Comparison of ENCODE assay signal across 9 cellular contexts in genomic region chr1:150573648-150574071, GRCh38. TPM values are rescaled to one million over a fixed set of nuclear protein-coding genes. Genes with fewer than 3 reads are reported as not detected.
A peak's percentile ranks its signal among the peaks of the same experiment; 100 is the strongest.
DNase-seq lines count a peak whose midpoint lies in the region; ATAC-seq and TF ChIP-seq lines count a peak whose summit lies in the region.
"Not testable (repeated sequence)": the region's sequence is repeated elsewhere in the genome, so short reads cannot be mapped to it uniquely, and the experiment has no call there.
"Had no signal": no experiment of that assay in that cellular context is flagged by ENCODE, and none has a peak within 500 bp of the region (broad histone marks: within the 10 kb centered on the region; RNA-seq: fewer than 3 reads in every experiment).

No MANE protein-coding gene starts in this region.

- peaks cover 59% of the 10 kb centered on the region for H3K4me1 Mint-ChIP-seq in T-helper 2 cell treated with Interferon-gamma antibody and Interleukin-4, amounts not matched to agents 5 μg/mL and 100 μg/mL, for 36 hours (ENCODE audit: low read depth)
- peaks cover 59% of the 10 kb centered on the region for H3K4me1 Mint-ChIP-seq in activated naive CD4-positive, alpha-beta T cell treated with anti-CD3 and anti-CD28 coated beads for 36 hours (ENCODE audit: low read depth)
- peaks cover 57% of the 10 kb centered on the region for H3K4me1 Mint-ChIP-seq in dendritic cell treated with granulocyte-macrophage colony-stimulating factor and Interleukin-4, amounts not matched to agents 40 ng/mL and 50 ng/mL, for 4 days (ENCODE audit: low read depth)
- peaks cover 27 to 76% (median 58%) of the 10 kb centered on the region in 4 donors for H3K4me1 Mint-ChIP-seq in naive thymus-derived CD8-positive, alpha-beta T cell
- H3K4me1 Mint-ChIP-seq in stimulated activated effector memory CD8-positive, alpha-beta T cell treated with anti-CD3 and anti-CD28 coated beads, Interleukin-12 subunit alpha, Interleukin-12 subunit beta, amount 100 ng/mL, for 72 hours = peaks cover 54% of the 10 kb centered on the region

- H3K4me3 Mint-ChIP-seq in T-helper 2 cell treated with Interferon-gamma antibody and Interleukin-4, amounts not matched to agents 5 μg/mL and 100 μg/mL, for 36 hours = peak overlapping the region; percentile 80
- peak overlapping the region; percentile 90 for H3K4me3 Mint-ChIP-seq in activated naive CD4-positive, alpha-beta T cell treated with anti-CD3 and anti-CD28 coated beads for 36 hours
- H3K4me3 Mint-ChIP-seq in dendritic cell treated with granulocyte-macrophage colony-stimulating factor and Interleukin-4, amounts not matched to agents 40 ng/mL and 50 ng/mL, for 4 days = peak overlapping the region; percentile 56
- peak overlapping the region; percentile 77 to 99 (median 96) for H3K4me3 Mint-ChIP-seq in naive thymus-derived CD8-positive, alpha-beta T cell
- H3K4me3 Mint-ChIP-seq in stimulated activated effector memory CD8-positive, alpha-beta T cell treated with anti-CD3 and anti-CD28 coated beads, Interleukin-12 subunit alpha, Interleukin-12 subunit beta, amount 100 ng/mL, for 72 hours = peak overlapping the region; percentile 88

- H3K27me3 ChIP-seq in HUES48 (ENCODE audit: control insufficient read depth, insufficient read depth, low read length); right cardiac atrium (ENCODE audit: control insufficient read depth, insufficient read depth): not testable (repeated sequence)

- not testable (repeated sequence) for TF ChIP-seq CTCF in AG10803 (conservative IDR thresholded peaks at IDR 0.05; ENCODE audit: low read length)

- ATAC-seq in right cardiac atrium; naive thymus-derived CD8-positive, alpha-beta T cell; stimulated activated effector memory CD8-positive, alpha-beta T cell treated with anti-CD3 and anti-CD28 coated beads, Interleukin-12 subunit alpha, Interleukin-12 subunit beta, amount 100 ng/mL, for 72 hours: not testable (repeated sequence)

- peak; percentile 31 for DNase-seq in AG10803 (ENCODE audit: low read depth)
- DNase-seq in T-helper 2 cell treated with Interferon-gamma antibody and Interleukin-4, amounts not matched to agents 5 μg/mL and 100 μg/mL, for 36 hours (ENCODE audit: low spot score); right cardiac atrium; naive thymus-derived CD8-positive, alpha-beta T cell: not testable (repeated sequence)
- DNase-seq in activated naive CD4-positive, alpha-beta T cell treated with anti-CD3 and anti-CD28 coated beads for 36 hours = peak; percentile 71
- DNase-seq in stimulated activated effector memory CD8-positive, alpha-beta T cell treated with anti-CD3 and anti-CD28 coated beads, Interleukin-12 subunit alpha, Interleukin-12 subunit beta, amount 100 ng/mL, for 72 hours (ENCODE audit: low spot score in 2 of 2) = peak in 1 of 2 donors; percentile 56

- H3K9me3 Mint-ChIP-seq in T-helper 2 cell treated with Interferon-gamma antibody and Interleukin-4, amounts not matched to agents 5 μg/mL and 100 μg/mL, for 36 hours; activated naive CD4-positive, alpha-beta T cell treated with anti-CD3 and anti-CD28 coated beads for 36 hours; dendritic cell treated with granulocyte-macrophage colony-stimulating factor and Interleukin-4, amounts not matched to agents 40 ng/mL and 50 ng/mL, for 4 days; naive thymus-derived CD8-positive, alpha-beta T cell; stimulated activated effector memory CD8-positive, alpha-beta T cell treated with anti-CD3 and anti-CD28 coated beads, Interleukin-12 subunit alpha, Interleukin-12 subunit beta, amount 100 ng/mL, for 72 hours: not testable (repeated sequence)

- H3K4me1 ChIP-seq in HUES48 (ENCODE audit: control insufficient read depth, insufficient read depth, low read length) (peaks cover 53% of the 10 kb centered on the region), right cardiac atrium (ENCODE audit: control insufficient read depth, insufficient read depth, low read length) (peaks cover 21% of the 10 kb centered on the region)

- not testable (repeated sequence) for H3K27me3 Mint-ChIP-seq in T-helper 2 cell treated with Interferon-gamma antibody and Interleukin-4, amounts not matched to agents 5 μg/mL and 100 μg/mL, for 36 hours (ENCODE audit: low read depth); activated naive CD4-positive, alpha-beta T cell treated with anti-CD3 and anti-CD28 coated beads for 36 hours (ENCODE audit: low read depth); dendritic cell treated with granulocyte-macrophage colony-stimulating factor and Interleukin-4, amounts not matched to agents 40 ng/mL and 50 ng/mL, for 4 days; naive thymus-derived CD8-positive, alpha-beta T cell

- CTCF ChIA-PET in activated naive CD4-positive, alpha-beta T cell treated with anti-CD3 and anti-CD28 coated beads for 36 hours (lab: Charles Lee) = interaction anchor here (9.5 kb wide), 1 partner anchor 11 kb away, joined by 156 read pairs; no protein-coding TSS in a partner anchor

- H3K27ac Mint-ChIP-seq in T-helper 2 cell treated with Interferon-gamma antibody and Interleukin-4, amounts not matched to agents 5 μg/mL and 100 μg/mL, for 36 hours = peak overlapping the region; percentile 81
- H3K27ac Mint-ChIP-seq in activated naive CD4-positive, alpha-beta T cell treated with anti-CD3 and anti-CD28 coated beads for 36 hours = peak overlapping the region; percentile 96
- H3K27ac Mint-ChIP-seq in dendritic cell treated with granulocyte-macrophage colony-stimulating factor and Interleukin-4, amounts not matched to agents 40 ng/mL and 50 ng/mL, for 4 days = peak overlapping the region; percentile 52
- peak overlapping the region; percentile 89 to 99 (median 96) for H3K27ac Mint-ChIP-seq in naive thymus-derived CD8-positive, alpha-beta T cell
- peak overlapping the region; percentile 98 for H3K27ac Mint-ChIP-seq in stimulated activated effector memory CD8-positive, alpha-beta T cell treated with anti-CD3 and anti-CD28 coated beads, Interleukin-12 subunit alpha, Interleukin-12 subunit beta, amount 100 ng/mL, for 72 hours

- H3K9ac ChIP-seq in HUES48 (ENCODE audit: low read depth, low read length) = not testable (repeated sequence)

- peaks cover 83% of the 10 kb centered on the region for H3K36me3 Mint-ChIP-seq in T-helper 2 cell treated with Interferon-gamma antibody and Interleukin-4, amounts not matched to agents 5 μg/mL and 100 μg/mL, for 36 hours (ENCODE audit: low read depth)
- peaks cover 87% of the 10 kb centered on the region for H3K36me3 Mint-ChIP-seq in activated naive CD4-positive, alpha-beta T cell treated with anti-CD3 and anti-CD28 coated beads for 36 hours (ENCODE audit: low read depth)
- H3K36me3 Mint-ChIP-seq in dendritic cell treated with granulocyte-macrophage colony-stimulating factor and Interleukin-4, amounts not matched to agents 40 ng/mL and 50 ng/mL, for 4 days (ENCODE audit: low read depth) = peaks cover 98% of the 10 kb centered on the region
- peaks cover 37 to 89% (median 62%) of the 10 kb centered on the region in 3 donors for H3K36me3 Mint-ChIP-seq in naive thymus-derived CD8-positive, alpha-beta T cell
- peaks cover 100% of the 10 kb centered on the region for H3K36me3 Mint-ChIP-seq in stimulated activated effector memory CD8-positive, alpha-beta T cell treated with anti-CD3 and anti-CD28 coated beads, Interleukin-12 subunit alpha, Interleukin-12 subunit beta, amount 100 ng/mL, for 72 hours

- intact Hi-C loops in activated naive CD4-positive, alpha-beta T cell treated with anti-CD3 and anti-CD28 coated beads for 36 hours (cut with micrococcal nuclease) = loop anchor here (1.0 kb wide), 2 partner anchors 11 to 40 kb away; no protein-coding TSS in a partner anchor
- intact Hi-C loops in dendritic cell treated with granulocyte-macrophage colony-stimulating factor and Interleukin-4, amounts not matched to agents 40 ng/mL and 50 ng/mL, for 4 days (cut with micrococcal nuclease) = not testable (repeated sequence)
- intact Hi-C loops in right cardiac atrium (cut with DNase I) = loop anchor here in 1 of 4 donors (5.0 kb wide), 1 partner anchor 39 kb away; no protein-coding TSS in a partner anchor

- H3K9me3 ChIP-seq in HUES48 (ENCODE audit: control insufficient read depth, insufficient read depth, low read length); right cardiac atrium (ENCODE audit: control insufficient read depth, low read length): not testable (repeated sequence)

- WGBS in right cardiac atrium = 80% methylated on average over 13 of the region's 13 CpGs

- H3K27ac ChIP-seq in HUES48 (ENCODE audit: low read depth, low read length) = peak overlapping the region; percentile 38
- peak overlapping the region; percentile 48 for H3K27ac ChIP-seq in right cardiac atrium (ENCODE audit: low read length)

- not testable (repeated sequence) for H3K4me3 ChIP-seq in AG10803 (ENCODE audit: low read length); HUES48 (ENCODE audit: low read depth, low read length); right cardiac atrium (ENCODE audit: low read length)

- POLR2A ChIA-PET in naive thymus-derived CD8-positive, alpha-beta T cell (lab: Charles Lee) = interaction anchor here (0.6 to 16.4 kb wide), 6 partner anchors 9 to 55 kb away, joined by 3 to 1195 read pairs (median 3); partner anchors contain the start of gene ENSA

- H3K36me3 ChIP-seq in HUES48 (ENCODE audit: control insufficient read depth, insufficient read depth, low read length) = peaks cover 74% of the 10 kb centered on the region

RNA-seq across cellular contexts. Expression of gene MCL1, which starts 5.8 kb away (rescaled TPM):
- 100 to 1,000 TPM; 228 to 235 TPM for total RNA-seq in activated naive CD4-positive, alpha-beta T cell treated with anti-CD3 and anti-CD28 coated beads for 36 hours
- total RNA-seq in right cardiac atrium = 100 to 1,000 TPM in 1 of 4 donors, 10 to 100 TPM in 3; 65.5 to 130 (median 80.2) TPM
- polyA plus RNA-seq in right cardiac atrium = 78.7 TPM
- 100 to 1,000 TPM; 291 TPM for total RNA-seq in naive thymus-derived CD8-positive, alpha-beta T cell
- polyA plus RNA-seq in naive thymus-derived CD8-positive, alpha-beta T cell = 100 to 1,000 TPM; 125 to 170 (median 146) TPM

RNA-seq across cellular contexts. Expression of gene ADAMTSL4, which starts 24.5 kb away (rescaled TPM):
- 1 to 10 TPM; 1.3 to 2.0 TPM for total RNA-seq in activated naive CD4-positive, alpha-beta T cell treated with anti-CD3 and anti-CD28 coated beads for 36 hours
- 10 to 100 TPM; 22.6 to 57.0 (median 37.2) TPM for total RNA-seq in right cardiac atrium
- 26.3 TPM for polyA plus RNA-seq in right cardiac atrium
- total RNA-seq in naive thymus-derived CD8-positive, alpha-beta T cell = under 1 TPM; 0.16 to 0.29 TPM
- under 1 TPM in 1 of 3 donors, not detected in 2; 0.32 TPM for polyA plus RNA-seq in naive thymus-derived CD8-positive, alpha-beta T cell

RNA-seq across cellular contexts. Expression of gene ENSA, which starts 55.8 kb away (rescaled TPM):
- total RNA-seq in activated naive CD4-positive, alpha-beta T cell treated with anti-CD3 and anti-CD28 coated beads for 36 hours = 100 to 1,000 TPM; 187 to 193 TPM
- 100 to 1,000 TPM; 111 to 122 (median 118) TPM for total RNA-seq in right cardiac atrium
- 81.6 TPM for polyA plus RNA-seq in right cardiac atrium
- total RNA-seq in naive thymus-derived CD8-positive, alpha-beta T cell = 100 to 1,000 TPM; 115 to 117 TPM
- 10 to 100 TPM; 55.2 to 64.4 (median 63.7) TPM for polyA plus RNA-seq in naive thymus-derived CD8-positive, alpha-beta T cell

RNA-seq across cellular contexts. Expression of gene FALEC, which starts 58.1 kb away (rescaled TPM):
- total RNA-seq in activated naive CD4-positive, alpha-beta T cell treated with anti-CD3 and anti-CD28 coated beads for 36 hours = not detected
- total RNA-seq in right cardiac atrium = under 1 TPM in 2 of 4 donors, not detected in 2; 0.60 to 0.70 TPM
- not detected for polyA plus RNA-seq in right cardiac atrium
- 1 to 10 TPM in 1 of 2 experiments, not detected in 1; 1.9 TPM for total RNA-seq in naive thymus-derived CD8-positive, alpha-beta T cell
- polyA plus RNA-seq in naive thymus-derived CD8-positive, alpha-beta T cell = 1 to 10 TPM in 1 of 3 donors, under 1 TPM in 1, not detected in 1; 0.38 to 1.3 TPM
- total RNA-seq: renal cortical epithelial cell had no signal

Comparison
In these comparisons a context has a peak if more than half of its experiments do, and no peak if none do; other contexts are left out.
1. RNA of gene ADAMTSL4, which starts 24.5 kb away (total RNA-seq): 22.6 to 57.0 TPM in right cardiac atrium; 1.3 to 2.0 TPM in activated naive CD4-positive, alpha-beta T cell treated with anti-CD3 and anti-CD28 coated beads for 36 hours and 0.16 to 0.29 TPM in naive thymus-derived CD8-positive, alpha-beta T cell; every median in the first group is over 4 times any median in the second.
2. Peak in every context shown above with its lines, with median percentiles within 50 percentile points of each other: H3K27ac Mint-ChIP-seq and H3K4me3 Mint-ChIP-seq.